In genomic region chr17:17042851-17043667, GRCh38 we compare ENCODE assay signal across 8 cellular contexts. TPM values are rescaled to one million over a fixed set of nuclear protein-coding genes. Genes with fewer than 3 reads are reported as not detected.
DNase-seq lines count a peak whose midpoint lies in the region; ATAC-seq and TF ChIP-seq lines count a peak whose summit lies in the region.

No MANE protein-coding gene starts in this region.

- no peaks in the 10 kb centered on the region for H3K9me3 Mint-ChIP-seq in Caco-2 (ENCODE audit: unreplicated experiment)
- no peaks in the 10 kb centered on the region for H3K9me3 Mint-ChIP-seq in activated T-cell treated with anti-CD3 and anti-CD28 coated beads, Interleukin-2, amount 50 U/mL, for 72 hours

- peaks cover 42% of the 10 kb centered on the region for H3K4me1 Mint-ChIP-seq in Caco-2 (ENCODE audit: low read depth, unreplicated experiment)
- H3K4me1 Mint-ChIP-seq in activated T-cell treated with anti-CD3 and anti-CD28 coated beads, Interleukin-2, amount 50 U/mL, for 72 hours (ENCODE audit: low read depth), result peaks cover 54% of the 10 kb centered on the region

- CTCF ChIA-PET in Caco-2 (lab: Charles Lee), result interaction anchor here (0.5 to 4.8 kb wide), 2 partner anchors 15 to 23 kb away, joined by 3 to 29 read pairs; no protein-coding TSS in a partner anchor

- peaks cover 26% of the 10 kb centered on the region for H3K4me1 ChIP-seq in Caco-2
- peaks cover 31% of the 10 kb centered on the region for H3K4me1 ChIP-seq in HUES6 (ENCODE audit: control insufficient read depth, insufficient read depth, low read length)
- peaks cover 0 to 60% (median 35%) of the 10 kb centered on the region in 3 donors for H3K4me1 ChIP-seq in gastroesophageal sphincter
- peaks cover 22% of the 10 kb centered on the region for H3K4me1 ChIP-seq in rectal smooth muscle tissue (ENCODE audit: control insufficient read depth, insufficient read depth, low read length)

- H3K9me3 ChIP-seq in Caco-2 (no peaks in the 10 kb centered on the region), HUES6 (ENCODE audit: control insufficient read depth, insufficient read depth, low read depth, low read length) (no peaks in the 10 kb centered on the region), gastroesophageal sphincter (no peaks in the 10 kb centered on the region)

- H3K27me3 ChIP-seq in Caco-2 (replicated peaks; ENCODE audit: control insufficient read depth, insufficient read depth, low read length) (no peaks in the 10 kb centered on the region), HUES6 (ENCODE audit: control insufficient read depth, insufficient read depth, low read length) (no peaks in the 10 kb centered on the region), gastroesophageal sphincter (no peaks in the 10 kb centered on the region), rectal smooth muscle tissue (ENCODE audit: control insufficient read depth, insufficient read depth, low read length) (no peaks in the 10 kb centered on the region)

- TF ChIP-seq CTCF in Caco-2 (IDR thresholded peaks at IDR 0.05; ENCODE audit: insufficient read depth in 1 of 2, low read depth in 1 of 2, low read length in 1 of 2, severe bottlenecking in 1 of 2, unreplicated experiment in 1 of 2) (no peak), gastroesophageal sphincter (IDR thresholded peaks at IDR 0.05) (no peak), GM10266 (IDR thresholded peaks at IDR 0.05; ENCODE audit: control insufficient read depth, insufficient read depth, low read depth, missing control alignments) (no peak)

- ATAC-seq in activated T-cell treated with anti-CD3 and anti-CD28 coated beads, Interleukin-2, amount 50 U/mL, for 72 hours (replicated peaks in 1 of 2), result peak; percentile 1 to 3
- no peak for ATAC-seq in gastroesophageal sphincter
- ATAC-seq in HG03520 (IDR thresholded peaks at IDR 0.05; ENCODE audit: unreplicated experiment), result no peak

- no peaks in the 10 kb centered on the region for H3K27me3 Mint-ChIP-seq in Caco-2 (ENCODE audit: insufficient read depth, unreplicated experiment)
- no peaks in the 10 kb centered on the region for H3K27me3 Mint-ChIP-seq in activated T-cell treated with anti-CD3 and anti-CD28 coated beads, Interleukin-2, amount 50 U/mL, for 72 hours (ENCODE audit: low read depth)

- intact Hi-C loops in Caco-2 (cut with micrococcal nuclease; ENCODE audit: unreplicated experiment), result loop anchor here (2.0 to 5.0 kb wide), 3 partner anchors 20 to 52 kb away; no protein-coding TSS in a partner anchor

- H3K4me3 Mint-ChIP-seq in Caco-2 (ENCODE audit: unreplicated experiment), result peak overlapping the region; percentile 95
- peak overlapping the region; percentile 82 to 97 for H3K4me3 Mint-ChIP-seq in activated T-cell treated with anti-CD3 and anti-CD28 coated beads, Interleukin-2, amount 50 U/mL, for 72 hours

- no peak overlapping the region for H3K27ac ChIP-seq in HUES6 (ENCODE audit: low read depth, low read length)
- peak overlapping the region; percentile 50 to 87 (median 84) for H3K27ac ChIP-seq in gastroesophageal sphincter
- peak overlapping the region; percentile 55 for H3K27ac ChIP-seq in rectal smooth muscle tissue (ENCODE audit: low read depth, low read length)

- POLR2A ChIA-PET in Caco-2 (lab: Charles Lee), result interaction anchor here (2.7 to 3.0 kb wide), 2 partner anchors 15 to 22 kb away, joined by 22 to 23 read pairs; no protein-coding TSS in a partner anchor

- H3K4me3 ChIP-seq in Caco-2 (ENCODE audit: low read depth, low read length), result peak overlapping the region; percentile 92
- peak overlapping the region; percentile 79 for H3K4me3 ChIP-seq in HUES6 (ENCODE audit: low read depth, low read length)
- peak overlapping the region; percentile 73 to 91 for H3K4me3 ChIP-seq in gastroesophageal sphincter
- peak overlapping the region; percentile 78 for H3K4me3 ChIP-seq in rectal smooth muscle tissue (ENCODE audit: low read length)

- WGBS in gastroesophageal sphincter (ENCODE audit: low coverage in 1 of 2), 2 donors, result 0 to 1% methylated on average over 11 to 12 of the region's 42 CpGs

- H3K36me3 ChIP-seq in Caco-2 (ENCODE audit: control insufficient read depth, insufficient read depth, low read length), result no peaks in the 10 kb centered on the region
- H3K36me3 ChIP-seq in HUES6 (ENCODE audit: control insufficient read depth, insufficient read depth, low read length), result no peaks in the 10 kb centered on the region
- H3K36me3 ChIP-seq in gastroesophageal sphincter, result no peaks in the 10 kb centered on the region
- no peaks in the 10 kb centered on the region for H3K36me3 ChIP-seq in rectal smooth muscle tissue (ENCODE audit: control insufficient read depth, insufficient read depth, low read length)

- no peak for TF ChIP-seq EP300 in gastroesophageal sphincter (IDR thresholded peaks at IDR 0.05)

- peak overlapping the region; percentile 87 for H3K27ac Mint-ChIP-seq in Caco-2 (ENCODE audit: unreplicated experiment)
- H3K27ac Mint-ChIP-seq in activated T-cell treated with anti-CD3 and anti-CD28 coated beads, Interleukin-2, amount 50 U/mL, for 72 hours, result peak overlapping the region; percentile 86

- TF ChIP-seq POLR2A in gastroesophageal sphincter (IDR thresholded peaks at IDR 0.05), result no peak

- no TSS peak for BruUV-seq in Caco-2 (replicated peaks; lab: Mats Ljungman, UMichigan)

- DNase-seq in Caco-2 (peak; percentile 36 to 43), SW480 (ENCODE audit: low spot score) (no peak), GM10266 (ENCODE audit: extremely low spot score) (no peak)
- DNase-seq in activated T-cell treated with anti-CD3 and anti-CD28 coated beads, Interleukin-2, amount 50 U/mL, for 72 hours, result peak; percentile 27 to 42

- H3K36me3 Mint-ChIP-seq in Caco-2 (ENCODE audit: insufficient read depth, unreplicated experiment), result peaks cover 23% of the 10 kb centered on the region
- H3K36me3 Mint-ChIP-seq in activated T-cell treated with anti-CD3 and anti-CD28 coated beads, Interleukin-2, amount 50 U/mL, for 72 hours (ENCODE audit: insufficient read depth in 2 of 2), result no peaks in the 10 kb centered on the region

- H3K9ac ChIP-seq in HUES6 (ENCODE audit: low read length) (peak overlapping the region; percentile 83), rectal smooth muscle tissue (ENCODE audit: low read length) (peak overlapping the region; percentile 75)

RNA-seq across cellular contexts. Expression of gene MPRIP, which starts 0.8 kb away (rescaled TPM):
- total RNA-seq in Caco-2 (2022), result 284 and 311 TPM in 2 replicates
- 100 to 1,000 TPM; 110 to 128 TPM for total RNA-seq in activated T-cell treated with anti-CD3 and anti-CD28 coated beads, Interleukin-2, amount 50 U/mL, for 72 hours
- 100 to 1,000 TPM; 113 to 233 (median 155) TPM for total RNA-seq in gastroesophageal sphincter

Comparison
In these comparisons a context has a peak if more than half of its experiments do, and no peak if none do; other contexts are left out.
1. DNase-seq: peak in Caco-2 (2 of 2) and activated T-cell treated with anti-CD3 and anti-CD28 coated beads, Interleukin-2, amount 50 U/mL, for 72 hours (2 of 2); none in SW480 (single experiment) and GM10266 (single experiment).
2. ATAC-seq: peak in activated T-cell treated with anti-CD3 and anti-CD28 coated beads, Interleukin-2, amount 50 U/mL, for 72 hours (2 of 2); none in gastroesophageal sphincter (single experiment) and HG03520 (single experiment).
3. Peak in every context shown above with its lines, with median percentiles within 50 percentile points of each other: H3K4me3 ChIP-seq.